Comparison of ENCODE assay signal across 13 cellular contexts in the genomic region with DNA sequence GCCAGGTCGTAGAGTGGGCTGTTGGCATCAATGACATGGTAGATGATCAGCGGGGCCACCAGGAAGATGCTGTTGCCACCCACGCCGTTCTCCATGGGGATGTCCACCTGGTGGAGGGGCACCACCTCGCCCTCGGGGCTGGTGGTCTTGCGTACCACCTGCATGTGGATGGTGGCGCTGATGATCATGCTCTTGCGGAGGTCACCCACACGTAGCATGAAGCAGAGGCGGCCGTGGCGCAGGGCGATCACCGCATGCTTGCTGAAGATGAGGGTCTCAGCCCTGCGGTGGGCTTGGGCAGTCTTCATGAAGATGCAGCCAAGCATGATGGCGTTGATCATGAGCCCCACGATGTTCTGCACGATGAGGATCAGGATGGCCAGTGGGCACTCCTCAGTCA. TPM values are rescaled to one million over a fixed set of nuclear protein-coding genes. Genes with fewer than 3 reads are reported as not detected.
A peak's percentile ranks its signal among the peaks of the same experiment; 100 is the strongest.
DNase-seq lines count a peak whose midpoint lies in the region; ATAC-seq, FAIRE-seq and TF ChIP-seq lines count a peak whose summit lies in the region.
"Had no signal": no experiment of that assay in that cellular context is flagged by ENCODE, and none has a peak within 500 bp of the region (broad histone marks: within the 10 kb centered on the region; RNA-seq: fewer than 3 reads in every experiment).

No MANE protein-coding gene starts in this region.

- peak overlapping the region; percentile 66 for H2AK5ac ChIP-seq in neuronal stem cell (ENCODE audit: low read depth, low read length)

- H3K14ac ChIP-seq in neuronal stem cell (ENCODE audit: low read length), result no peak overlapping the region

- peak overlapping the region; percentile 60 for H3K23ac ChIP-seq in neuronal stem cell (ENCODE audit: low read depth, low read length, poor library complexity)

- TF ChIP-seq POLR2A in GM12891 (IDR thresholded peaks at IDR 0.05; ENCODE audit: low read depth, low read length), result no peak

- intact Hi-C loops in activated CD4-positive, alpha-beta T cell treated with anti-CD3 and anti-CD28 coated beads, Interleukin-2, amount 10 ng/mL, durations not matched to agents 24 days and 14 days (cut with micrococcal nuclease), result loop anchor here (10.0 kb wide), 1 partner anchor 348 kb away; the partner anchor contains the start of gene KCNC1

- peaks cover 0 to 37% (median 5%) of the 10 kb centered on the region in 3 experiments for H3K27me3 ChIP-seq in neuronal stem cell (ENCODE audit: control insufficient read depth in 3 of 3, insufficient read depth in 3 of 3, low read depth in 1 of 3, low read length in 3 of 3)
- H3K27me3 ChIP-seq: vagina had no signal

- no CpG with 5 or more reads among the region's 19 CpGs for WGBS in neuronal stem cell (ENCODE audit: extremely low coverage in 2 of 2, insufficient read length in 2 of 2, insufficient replicate concordance in 1 of 2), 2 donors

- peaks cover 2 to 5% of the 10 kb centered on the region in 2 donors for H3K4me1 ChIP-seq in neuronal stem cell (ENCODE audit: control insufficient read depth in 2 of 2, insufficient read depth in 1 of 2, low read depth in 1 of 2, low read length in 2 of 2)

- no peak overlapping the region for H3K4me2 ChIP-seq in neuronal stem cell (ENCODE audit: insufficient read depth, low read length, poor library complexity, severe bottlenecking)

- no peak overlapping the region for H3K18ac ChIP-seq in neuronal stem cell (ENCODE audit: low read length)

- ATAC-seq in effector memory CD8-positive, alpha-beta T cell (replicated peaks), result no peak
- ATAC-seq in HG02938 (IDR thresholded peaks at IDR 0.05; ENCODE audit: unreplicated experiment) (no peak), HG03108 (IDR thresholded peaks at IDR 0.05; ENCODE audit: unreplicated experiment) (no peak)

- H3K36me3 ChIP-seq in neuronal stem cell (replicated peaks in 1 of 2; ENCODE audit: control insufficient read depth in 2 of 2, insufficient read depth in 2 of 2, low read length in 2 of 2), result no peaks in the 10 kb centered on the region
- H3K36me3 ChIP-seq: stomach, vagina had no signal

- H3K27me3 Mint-ChIP-seq in activated CD4-positive, alpha-beta T cell treated with anti-CD3 and anti-CD28 coated beads, Interleukin-2, amount 10 ng/mL, durations not matched to agents 24 days and 14 days, result peaks cover 26% of the 10 kb centered on the region
- no peaks in the 10 kb centered on the region for H3K27me3 Mint-ChIP-seq in effector memory CD8-positive, alpha-beta T cell

- peak overlapping the region; percentile 80 for H2BK15ac ChIP-seq in neuronal stem cell (ENCODE audit: low read length)

- H2BK12ac ChIP-seq in neuronal stem cell (ENCODE audit: low read length), result peak overlapping the region; percentile 87

- H3K36me3 Mint-ChIP-seq in activated CD4-positive, alpha-beta T cell treated with anti-CD3 and anti-CD28 coated beads, Interleukin-2, amount 10 ng/mL, durations not matched to agents 24 days and 14 days (ENCODE audit: low read depth), result no peaks in the 10 kb centered on the region
- no peaks in the 10 kb centered on the region for H3K36me3 Mint-ChIP-seq in effector memory CD8-positive, alpha-beta T cell (ENCODE audit: insufficient read depth)

- peak overlapping the region; percentile 7 for H2BK120ac ChIP-seq in neuronal stem cell (ENCODE audit: low read depth, low read length)

- no peak overlapping the region for H3K27ac Mint-ChIP-seq in activated CD4-positive, alpha-beta T cell treated with anti-CD3 and anti-CD28 coated beads, Interleukin-2, amount 10 ng/mL, durations not matched to agents 24 days and 14 days
- H3K27ac Mint-ChIP-seq in effector memory CD8-positive, alpha-beta T cell, result peak overlapping the region in 1 of 2 donors; percentile 27

- H3K9me3 Mint-ChIP-seq in activated CD4-positive, alpha-beta T cell treated with anti-CD3 and anti-CD28 coated beads, Interleukin-2, amount 10 ng/mL, durations not matched to agents 24 days and 14 days, result no peaks in the 10 kb centered on the region
- H3K9me3 Mint-ChIP-seq in effector memory CD8-positive, alpha-beta T cell, result no peaks in the 10 kb centered on the region

- H3K4me1 Mint-ChIP-seq in activated CD4-positive, alpha-beta T cell treated with anti-CD3 and anti-CD28 coated beads, Interleukin-2, amount 10 ng/mL, durations not matched to agents 24 days and 14 days, result peaks cover 6% of the 10 kb centered on the region
- H3K4me1 Mint-ChIP-seq in effector memory CD8-positive, alpha-beta T cell (ENCODE audit: low read depth in 2 of 2), result peaks cover 4 to 11% of the 10 kb centered on the region in 2 donors

- FAIRE-seq in GM12891 (lab: Jason Lieb, UNC), result peak; percentile 13
- FAIRE-seq: A204.1 had no signal

- H3K4me3 ChIP-seq in neuronal stem cell (ENCODE audit: low read length in 2 of 2), result no peak overlapping the region
- H3K4me3 ChIP-seq: vagina had no signal

- H2AFZ ChIP-seq in neuronal stem cell (ENCODE audit: low read length), result no peak overlapping the region

- H3K27ac ChIP-seq in neuronal stem cell (replicated peaks; ENCODE audit: low read length), result no peak overlapping the region
- H3K27ac ChIP-seq: vagina had no signal

- H3K9ac ChIP-seq in neuronal stem cell (ENCODE audit: low read depth, low read length, poor library complexity), result no peak overlapping the region

- no peak overlapping the region for H3K4ac ChIP-seq in neuronal stem cell (ENCODE audit: low read length)

- no peak overlapping the region for H4K8ac ChIP-seq in neuronal stem cell (ENCODE audit: low read depth, low read length)

- DNase-seq in activated CD4-positive, alpha-beta T cell treated with anti-CD3 and anti-CD28 coated beads, Interleukin-2, amount 10 ng/mL, durations not matched to agents 24 days and 14 days, result no peak
- DNase-seq in activated CD4-positive, alpha-beta T cell treated with anti-CD3 and anti-CD28 coated beads, Interleukin-2, amount 50 U/mL, for 48 hours, result no peak
- DNase-seq in GM12891 (ENCODE audit: insufficient read length, low spot score), result no peak
- no peak for DNase-seq in effector memory CD8-positive, alpha-beta T cell
- DNase-seq in neuronal stem cell (ENCODE audit: low spot score), result no peak
- no peak for DNase-seq in KG1 (lab: John Stamatoyannopoulos, UW)
- DNase-seq: NCI-H1417 treated with DMSO at 0.1 percent for 48 hours had no signal

- peak overlapping the region; percentile 61 for H3K4me3 Mint-ChIP-seq in activated CD4-positive, alpha-beta T cell treated with anti-CD3 and anti-CD28 coated beads, Interleukin-2, amount 10 ng/mL, durations not matched to agents 24 days and 14 days
- H3K4me3 Mint-ChIP-seq in effector memory CD8-positive, alpha-beta T cell, result peak overlapping the region; percentile 23 to 56

- H4K91ac ChIP-seq in neuronal stem cell (ENCODE audit: low read depth, low read length, poor library complexity), result peak overlapping the region; percentile 68

- peaks cover 5 to 8% of the 10 kb centered on the region in 2 donors for H3K9me3 ChIP-seq in neuronal stem cell (replicated peaks in 1 of 2; ENCODE audit: control insufficient read depth in 2 of 2, insufficient read depth in 1 of 2, low read depth in 1 of 2, low read length in 2 of 2)
- H3K9me3 ChIP-seq: stomach, vagina had no signal

- H2BK5ac ChIP-seq in neuronal stem cell (ENCODE audit: low read length), result no peak overlapping the region

- no peaks in the 10 kb centered on the region for H3K79me1 ChIP-seq in neuronal stem cell (ENCODE audit: low read depth, low read length)

TF ChIP-seq in GM12891, 5 proteins besides CTCF, POLR2A, EP300 and RAD21:
- TF ChIP-seq SPI1 (IDR thresholded peaks at IDR 0.05; ENCODE audit: low read depth, low read length) (no peak), POLR2AphosphoS5 (IDR thresholded peaks at IDR 0.05; ENCODE audit: low read depth, low read length) (no peak)
TF ChIP-seq in GM12891: peak in this region for 0.

RNA-seq across cellular contexts. Expression of gene KCNJ11, which starts 1.2 kb away (rescaled TPM):
- total RNA-seq in activated CD4-positive, alpha-beta T cell treated with anti-CD3 and anti-CD28 coated beads, Interleukin-2, amount 10 ng/mL, durations not matched to agents 24 days and 14 days, result 0.85 and 1.1 TPM in 2 replicates
- polyA plus RNA-seq in GM12891 (2012; ENCODE audit: low read depth, missing spikeins), result 0.19 TPM
- polyA plus RNA-seq in neuronal stem cell (2013, experiment 1 of 2), result 4.0 TPM
- polyA plus RNA-seq in neuronal stem cell (2013, experiment 2 of 2), result 2.9 TPM
- total RNA-seq: chondrocyte, vagina had no signal

RNA-seq across cellular contexts. Expression of gene NCR3LG1, which starts 35.7 kb away (rescaled TPM):
- 4.4 and 4.5 TPM in 2 replicates for total RNA-seq in activated CD4-positive, alpha-beta T cell treated with anti-CD3 and anti-CD28 coated beads, Interleukin-2, amount 10 ng/mL, durations not matched to agents 24 days and 14 days
- polyA plus RNA-seq in GM12891 (2012; ENCODE audit: low read depth, missing spikeins), result 0.31 TPM
- polyA plus RNA-seq in neuronal stem cell (2013, experiment 1 of 2), result 1.6 TPM
- polyA plus RNA-seq in neuronal stem cell (2013, experiment 2 of 2), result 1.4 TPM
